ENCODE assay signal across 1 cellular context in genomic region chr15:84605225-84605882, GRCh38.
TF ChIP-seq lines count a peak whose summit lies in the region.

No MANE protein-coding gene starts in this region.

TF ChIP-seq in IMR-90, 13 proteins besides CTCF, POLR2A, EP300 and RAD21 (continued from another document):
- TF ChIP-seq, protein P1, sequence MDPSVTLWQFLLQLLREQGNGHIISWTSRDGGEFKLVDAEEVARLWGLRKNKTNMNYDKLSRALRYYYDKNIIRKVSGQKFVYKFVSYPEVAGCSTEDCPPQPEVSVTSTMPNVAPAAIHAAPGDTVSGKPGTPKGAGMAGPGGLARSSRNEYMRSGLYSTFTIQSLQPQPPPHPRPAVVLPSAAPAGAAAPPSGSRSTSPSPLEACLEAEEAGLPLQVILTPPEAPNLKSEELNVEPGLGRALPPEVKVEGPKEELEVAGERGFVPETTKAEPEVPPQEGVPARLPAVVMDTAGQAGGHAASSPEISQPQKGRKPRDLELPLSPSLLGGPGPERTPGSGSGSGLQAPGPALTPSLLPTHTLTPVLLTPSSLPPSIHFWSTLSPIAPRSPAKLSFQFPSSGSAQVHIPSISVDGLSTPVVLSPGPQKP (IDR thresholded peaks at IDR 0.05; ENCODE audit: borderline replicate concordance, low read depth, low read length): no peak
- TF ChIP-seq SMC3 (IDR thresholded peaks at IDR 0.05; ENCODE audit: low read depth, low read length): no peak
- TF ChIP-seq FOS (IDR thresholded peaks at IDR 0.05; ENCODE audit: low read depth, low read length): no peak
- TF ChIP-seq MAFK (IDR thresholded peaks at IDR 0.05; ENCODE audit: low read depth, low read length): no peak
- TF ChIP-seq, protein P2, sequence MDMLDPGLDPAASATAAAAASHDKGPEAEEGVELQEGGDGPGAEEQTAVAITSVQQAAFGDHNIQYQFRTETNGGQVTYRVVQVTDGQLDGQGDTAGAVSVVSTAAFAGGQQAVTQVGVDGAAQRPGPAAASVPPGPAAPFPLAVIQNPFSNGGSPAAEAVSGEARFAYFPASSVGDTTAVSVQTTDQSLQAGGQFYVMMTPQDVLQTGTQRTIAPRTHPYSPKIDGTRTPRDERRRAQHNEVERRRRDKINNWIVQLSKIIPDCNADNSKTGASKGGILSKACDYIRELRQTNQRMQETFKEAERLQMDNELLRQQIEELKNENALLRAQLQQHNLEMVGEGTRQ (IDR thresholded peaks at IDR 0.05; ENCODE audit: low read depth, low read length): no peak
- TF ChIP-seq MXI1 (IDR thresholded peaks at IDR 0.05; ENCODE audit: borderline replicate concordance, low read depth, low read length): no peak
- no peak for TF ChIP-seq CEBPB (IDR thresholded peaks at IDR 0.05; ENCODE audit: low read depth, low read length)
- TF ChIP-seq NFE2L2 (IDR thresholded peaks at IDR 0.05; ENCODE audit: low read depth, low read length): no peak
